ENCODE assay signal across 1 cellular context in the genomic region with DNA sequence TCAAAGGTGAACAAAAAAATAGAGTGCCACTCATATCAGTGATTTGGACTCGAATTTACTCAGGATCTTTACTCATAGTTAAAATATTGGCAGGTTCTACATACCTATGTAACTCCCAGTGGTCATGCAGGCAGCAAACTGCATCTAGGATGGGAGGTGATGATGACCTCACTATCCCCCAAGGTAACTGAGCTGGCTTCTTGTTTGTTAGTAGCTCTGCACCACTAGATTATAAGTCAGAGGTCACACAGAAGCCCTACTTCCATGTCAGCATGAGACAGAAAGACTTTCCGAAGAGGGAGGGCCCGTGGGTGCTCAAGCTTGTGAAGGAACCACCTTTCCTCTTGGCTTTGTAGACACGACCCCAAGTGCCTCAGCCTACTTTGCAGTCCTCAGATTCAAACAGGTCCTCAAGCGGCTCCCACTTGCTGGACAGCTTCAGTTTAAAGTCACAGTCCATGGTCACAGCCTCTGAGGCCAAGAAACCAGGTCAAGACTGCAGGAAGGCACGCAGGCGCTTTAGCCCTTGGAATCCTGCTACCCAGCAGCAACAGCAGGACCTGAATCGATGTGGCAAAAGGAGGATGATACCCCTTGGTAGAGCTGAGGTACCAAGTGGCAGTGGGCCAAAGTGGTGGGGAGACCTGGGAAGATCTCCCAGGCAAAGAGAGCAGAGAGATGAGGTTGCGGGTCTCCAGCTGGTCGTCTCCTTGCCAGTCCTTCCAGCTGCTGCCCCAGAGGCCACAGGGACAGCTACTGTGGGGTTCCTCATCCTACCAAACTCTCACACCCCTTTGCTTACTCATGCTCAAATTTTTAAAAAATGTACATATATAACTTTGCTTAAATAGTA.
TF ChIP-seq lines count a peak whose summit lies in the region.

No MANE protein-coding gene starts in this region.

TF ChIP-seq in HEK293, 187 proteins besides CTCF, POLR2A, EP300 and RAD21 (continued from another document):
- TF ChIP-seq, protein P1, sequence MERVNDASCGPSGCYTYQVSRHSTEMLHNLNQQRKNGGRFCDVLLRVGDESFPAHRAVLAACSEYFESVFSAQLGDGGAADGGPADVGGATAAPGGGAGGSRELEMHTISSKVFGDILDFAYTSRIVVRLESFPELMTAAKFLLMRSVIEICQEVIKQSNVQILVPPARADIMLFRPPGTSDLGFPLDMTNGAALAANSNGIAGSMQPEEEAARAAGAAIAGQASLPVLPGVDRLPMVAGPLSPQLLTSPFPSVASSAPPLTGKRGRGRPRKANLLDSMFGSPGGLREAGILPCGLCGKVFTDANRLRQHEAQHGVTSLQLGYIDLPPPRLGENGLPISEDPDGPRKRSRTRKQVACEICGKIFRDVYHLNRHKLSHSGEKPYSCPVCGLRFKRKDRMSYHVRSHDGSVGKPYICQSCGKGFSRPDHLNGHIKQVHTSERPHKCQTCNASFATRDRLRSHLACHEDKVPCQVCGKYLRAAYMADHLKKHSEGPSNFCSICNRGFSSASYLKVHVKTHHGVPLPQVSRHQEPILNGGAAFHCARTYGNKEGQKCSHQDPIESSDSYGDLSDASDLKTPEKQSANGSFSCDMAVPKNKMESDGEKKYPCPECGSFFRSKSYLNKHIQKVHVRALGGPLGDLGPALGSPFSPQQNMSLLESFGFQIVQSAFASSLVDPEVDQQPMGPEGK (tag by site-specific recombination; IDR thresholded peaks at IDR 0.05), result no peak
- TF ChIP-seq OSR2 (tag by site-specific recombination; IDR thresholded peaks at IDR 0.05), result peak; percentile 83
